8 cellular contexts compared by ENCODE assay signal in genomic region chrX:107684956-107685385, GRCh38. TPM values are rescaled to one million over a fixed set of nuclear protein-coding genes. Genes with fewer than 3 reads are reported as not detected.
DNase-seq lines count a peak whose midpoint lies in the region; ATAC-seq, FAIRE-seq and TF ChIP-seq lines count a peak whose summit lies in the region.

No MANE protein-coding gene starts in this region.

- H3K36me3 ChIP-seq in GM06990 (ENCODE audit: control insufficient read depth, insufficient read depth, low read length) (no peaks in the 10 kb centered on the region), KOPT-K1 (ENCODE audit: insufficient read depth, low read length) (no peaks in the 10 kb centered on the region), brain microvascular endothelial cell (replicated peaks) (no peaks in the 10 kb centered on the region)

- in situ Hi-C loops in brain microvascular endothelial cell (cut with HindIII; ENCODE audit: low pct_ligation_motif_present, low sequenced_read_pairs), result no loop called here

- no peaks in the 10 kb centered on the region for H3K27me3 ChIP-seq in GM06990 (replicated peaks; ENCODE audit: control insufficient read depth, insufficient read depth, low read length)
- no peaks in the 10 kb centered on the region for H3K27me3 ChIP-seq in brain microvascular endothelial cell (replicated peaks)

- no peak for FAIRE-seq in frontal cortex (lab: Jason Lieb, UNC)

- H3K4me3 ChIP-seq in GM06990 (replicated peaks; ENCODE audit: low read depth, low read length), result no peak overlapping the region
- no peak overlapping the region for H3K4me3 ChIP-seq in brain microvascular endothelial cell (ENCODE audit: low read depth, low read length)

- no peak for TF ChIP-seq CTCF in GM06990 (IDR thresholded peaks at IDR 0.05; ENCODE audit: insufficient read depth, low read length, poor library complexity, severe bottlenecking)
- no peak for TF ChIP-seq CTCF in brain microvascular endothelial cell (IDR thresholded peaks at IDR 0.05; ENCODE audit: low read depth, low read length, missing control alignments)

- DNase-seq in GM06990 (ENCODE audit: extremely low read depth, insufficient read length), result peak; percentile 40
- DNase-seq in brain microvascular endothelial cell, result peak; percentile 30
- peak; percentile 71 for DNase-seq in left kidney (ENCODE audit: low read depth, low spot score)
- no peak for DNase-seq in central memory CD4-positive, alpha-beta T cell
- no peak for DNase-seq in frontal cortex (ENCODE audit: low spot score in 2 of 2)
- DNase-seq in AG08396 (ENCODE audit: low spot score), result no peak

- ATAC-seq in GM21737 (IDR thresholded peaks at IDR 0.05; ENCODE audit: unreplicated experiment), result peak; percentile 80

- H3K9me3 ChIP-seq in KOPT-K1 (ENCODE audit: insufficient read depth, low read length, poor library complexity, severe bottlenecking), result no peaks in the 10 kb centered on the region

- peak overlapping the region; percentile 56 for H3K27ac ChIP-seq in KOPT-K1 (ENCODE audit: low read depth, low read length, poor library complexity, severe bottlenecking)
- H3K27ac ChIP-seq in brain microvascular endothelial cell, result peak overlapping the region; percentile 32

RNA-seq across cellular contexts. Expression of gene PRPS1, which starts 56.7 kb away (rescaled TPM):
- total RNA-seq in frontal cortex, result 20.8 TPM

Comparison
In these comparisons a context has a peak if more than half of its experiments do, and no peak if none do; other contexts are left out.
1. DNase-seq: peak in GM06990 (single experiment), brain microvascular endothelial cell (single experiment) and left kidney (single experiment); none in central memory CD4-positive, alpha-beta T cell (single experiment), frontal cortex (0 of 2) and AG08396 (single experiment).